ENCODE assay signal across 12 cellular contexts in genomic region chr7:135321556-135321955, GRCh38.
DNase-seq lines count a peak whose midpoint lies in the region; ATAC-seq, FAIRE-seq and TF ChIP-seq lines count a peak whose summit lies in the region.
"Had no signal": no experiment of that assay in that cellular context is flagged by ENCODE, and none has a peak within 500 bp of the region (broad histone marks: within the 10 kb centered on the region; RNA-seq: fewer than 3 reads in every experiment).

No MANE protein-coding gene starts in this region.

- H3K4me3 ChIP-seq in body of pancreas (no peak overlapping the region), hepatocyte (no peak overlapping the region), HepG2 (replicated peaks in 1 of 3; ENCODE audit: insufficient read depth in 1 of 3, low read depth in 2 of 3, low read length in 3 of 3) (no peak overlapping the region)

- POLR2A ChIA-PET in HepG2 (lab: Yijun Ruan, JAX), result no interaction called here

- TF ChIP-seq RAD21 in HepG2 (CRISPR knock-in tag; IDR thresholded peaks at IDR 0.05), result no peak

- H3K4me1 ChIP-seq in body of pancreas (peaks cover 7% of the 10 kb centered on the region), hepatocyte (ENCODE audit: insufficient read depth) (no peaks in the 10 kb centered on the region), HepG2 (ENCODE audit: insufficient read depth, low read length) (peaks cover 19% of the 10 kb centered on the region)

- no peaks in the 10 kb centered on the region for H3K9me2 ChIP-seq in hepatocyte (replicated peaks; ENCODE audit: insufficient read depth)

- ATAC-seq in body of pancreas (peak; percentile 25), HG03521 (IDR thresholded peaks at IDR 0.05; ENCODE audit: unreplicated experiment) (no peak), HepG2 (no peak)

- no peak overlapping the region for H3K4me2 ChIP-seq in hepatocyte
- no peak overlapping the region for H3K4me2 ChIP-seq in HepG2 (ENCODE audit: low read depth, low read length)

- no peak overlapping the region for H2AFZ ChIP-seq in hepatocyte
- no peak overlapping the region for H2AFZ ChIP-seq in HepG2 (ENCODE audit: low read length)

- peak; percentile 56 for DNase-seq in DMS 273 treated with DMSO at 0.1 percent for 48 hours (lab: John Stamatoyannopoulos, UW)
- peak; percentile 48 for DNase-seq in M059J (ENCODE audit: low read depth)
- peak in 1 of 4 donors; percentile 23 for DNase-seq in body of pancreas
- DNase-seq in lung microvascular endothelial cell (ENCODE audit: low read depth in 2 of 2), result peak; percentile 29 to 68
- no peak for DNase-seq in hepatocyte (ENCODE audit: low spot score)
- no peak for DNase-seq in HepG2 (ENCODE audit: low spot score)
- DNase-seq: activated CD4-positive, alpha-beta T cell treated with anti-CD3 and anti-CD28 coated beads, Interleukin-2, amount 10 ng/mL, durations not matched to agents 24 days and 14 days; activated naive CD4-positive, alpha-beta T cell; effector memory CD4-positive, alpha-beta T cell; small intestine had no signal

- CTCF ChIA-PET in HepG2 (lab: Yijun Ruan, JAX; ENCODE audit: low intra/inter-chr PET ratio, low total read pairs), result no interaction called here

- TF ChIP-seq CTCF in body of pancreas (IDR thresholded peaks at IDR 0.05) (no peak), hepatocyte (IDR thresholded peaks at IDR 0.05; ENCODE audit: poor library complexity) (no peak), HepG2 (CRISPR knock-in tag; IDR thresholded peaks at IDR 0.05) (no peak)

- in situ Hi-C loops in HepG2 (cut with HindIII; ENCODE audit: extremely low pct_ligation_motif_present, low pct_unique_long_range_greater_than_20kb), result no loop called here

- H3K79me2 ChIP-seq in hepatocyte, result no peaks in the 10 kb centered on the region
- H3K79me2 ChIP-seq in HepG2 (ENCODE audit: insufficient read depth, low read length), result no peaks in the 10 kb centered on the region

- TF ChIP-seq EP300 in HepG2 (IDR thresholded peaks at IDR 0.05; ENCODE audit: low read depth in 2 of 2, low read length in 2 of 2) (no peak), HepG2 (CRISPR knock-in tag; IDR thresholded peaks at IDR 0.05; ENCODE audit: borderline replicate concordance) (no peak)

- H3K9ac ChIP-seq in HepG2 (ENCODE audit: insufficient read depth, low read depth, low read length), result no peak overlapping the region

- no peak for TF ChIP-seq POLR2A in body of pancreas (IDR thresholded peaks at IDR 0.05)
- no peak for TF ChIP-seq POLR2A in HepG2 (IDR thresholded peaks at IDR 0.05; ENCODE audit: insufficient read depth in 1 of 2, low read depth in 2 of 2, low read length in 2 of 2)

- no peaks in the 10 kb centered on the region for H3K36me3 ChIP-seq in body of pancreas (replicated peaks in 1 of 2; ENCODE audit: insufficient read depth in 1 of 2, low read depth in 2 of 2)
- no peaks in the 10 kb centered on the region for H3K36me3 ChIP-seq in hepatocyte (replicated peaks; ENCODE audit: insufficient read depth, low read depth)
- no peaks in the 10 kb centered on the region for H3K36me3 ChIP-seq in HepG2 (replicated peaks in 1 of 2; ENCODE audit: control insufficient read depth in 1 of 2, insufficient read depth in 2 of 2, low read length in 2 of 2)

- H4K20me1 ChIP-seq in hepatocyte (ENCODE audit: insufficient read depth, poor library complexity, severe bottlenecking), result no peaks in the 10 kb centered on the region
- no peaks in the 10 kb centered on the region for H4K20me1 ChIP-seq in HepG2 (ENCODE audit: insufficient read depth, low read length)

- no TSS peak for BruUV-seq in HepG2 (replicated peaks; lab: Mats Ljungman, UMichigan)

- H3K27me3 ChIP-seq in body of pancreas (no peaks in the 10 kb centered on the region), hepatocyte (no peaks in the 10 kb centered on the region), HepG2 (ENCODE audit: control insufficient read depth in 1 of 2, insufficient read depth in 2 of 2, low read length in 2 of 2) (peaks cover 0 to 9% of the 10 kb centered on the region in 2 experiments; a peak in 2 of 5 replicates)

- H3K9me3 ChIP-seq in body of pancreas (no peaks in the 10 kb centered on the region), hepatocyte (ENCODE audit: low read depth) (no peaks in the 10 kb centered on the region), HepG2 (ENCODE audit: low read length) (no peaks in the 10 kb centered on the region)

- 79 to 83% methylated on average over 4 of the region's 4 CpGs for WGBS in body of pancreas, 2 donors
- WGBS in hepatocyte (ENCODE audit: low lambda C conversion rate, missing lambda C conversion rate), result 63% methylated on average over 4 of the region's 4 CpGs
- 41% methylated on average over 4 of the region's 4 CpGs for WGBS in HepG2 (ENCODE audit: low lambda C conversion rate)

- no peak for FAIRE-seq in HepG2 (lab: Jason Lieb, UNC)
- FAIRE-seq: small intestine had no signal

- H3K27ac ChIP-seq in body of pancreas (no peak overlapping the region), hepatocyte (no peak overlapping the region), HepG2 (ENCODE audit: extremely low read length, insufficient read depth, low read length) (no peak overlapping the region)
- H3K27ac ChIP-seq: HL-60 had no signal

- intact Hi-C loops in body of pancreas (cut with DNase I) (no loop called here), HepG2 (cut with micrococcal nuclease; ENCODE audit: unreplicated experiment) (no loop called here)

TF ChIP-seq in HepG2, 621 proteins besides CTCF, POLR2A, EP300 and RAD21:
- TF ChIP-seq ZNF556 (CRISPR knock-in tag; IDR thresholded peaks at IDR 0.05; ENCODE audit: borderline replicate concordance), result no peak
- TF ChIP-seq EEA1 (CRISPR knock-in tag; IDR thresholded peaks at IDR 0.05; ENCODE audit: borderline replicate concordance), result no peak
- no peak for TF ChIP-seq ZNF343 (CRISPR knock-in tag; IDR thresholded peaks at IDR 0.05)
- TF ChIP-seq, protein P1, sequence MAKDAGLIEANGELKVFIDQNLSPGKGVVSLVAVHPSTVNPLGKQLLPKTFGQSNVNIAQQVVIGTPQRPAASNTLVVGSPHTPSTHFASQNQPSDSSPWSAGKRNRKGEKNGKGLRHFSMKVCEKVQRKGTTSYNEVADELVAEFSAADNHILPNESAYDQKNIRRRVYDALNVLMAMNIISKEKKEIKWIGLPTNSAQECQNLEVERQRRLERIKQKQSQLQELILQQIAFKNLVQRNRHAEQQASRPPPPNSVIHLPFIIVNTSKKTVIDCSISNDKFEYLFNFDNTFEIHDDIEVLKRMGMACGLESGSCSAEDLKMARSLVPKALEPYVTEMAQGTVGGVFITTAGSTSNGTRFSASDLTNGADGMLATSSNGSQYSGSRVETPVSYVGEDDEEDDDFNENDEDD (CRISPR knock-in tag; IDR thresholded peaks at IDR 0.05; ENCODE audit: borderline replicate concordance), result no peak
- no peak for TF ChIP-seq ZNF3 (CRISPR knock-in tag; IDR thresholded peaks at IDR 0.05)
- TF ChIP-seq ZNF235 (CRISPR knock-in tag; IDR thresholded peaks at IDR 0.05; ENCODE audit: borderline replicate concordance), result no peak

Comparison
In these comparisons a context has a peak if more than half of its experiments do, and no peak if none do; other contexts are left out.
1. DNase-seq: peak in DMS 273 treated with DMSO at 0.1 percent for 48 hours (single experiment), M059J (single experiment) and lung microvascular endothelial cell (2 of 2); none in hepatocyte (single experiment) and HepG2 (single experiment).